17 cellular contexts compared by ENCODE assay signal in genomic region chr12:50636505-50636904, GRCh38.
DNase-seq lines count a peak whose midpoint lies in the region; ATAC-seq and TF ChIP-seq lines count a peak whose summit lies in the region.
"Had no signal": no experiment of that assay in that cellular context is flagged by ENCODE, and none has a peak within 500 bp of the region (broad histone marks: within the 10 kb centered on the region; RNA-seq: fewer than 3 reads in every experiment).

No MANE protein-coding gene starts in this region.

- no peak for TF ChIP-seq CTCF in epithelial cell of esophagus (IDR thresholded peaks at IDR 0.05; ENCODE audit: insufficient read depth, low read depth, low read length, missing control alignments)

- H3K27ac Mint-ChIP-seq in activated T-cell treated with anti-CD3 and anti-CD28 coated beads, Interleukin-2, amount 50 U/mL, for 24 hours = peak overlapping the region; percentile 79
- H3K27ac Mint-ChIP-seq in T-cell = peak overlapping the region; percentile 65 to 70

- no peak for DNase-seq in activated T-cell treated with anti-CD3 and anti-CD28 coated beads, Interleukin-2, amount 50 U/mL, for 24 hours
- DNase-seq in activated T-cell treated with anti-CD3 and anti-CD28 coated beads, Interleukin-2, amount 50 U/mL, for 4 hours = no peak
- no peak for DNase-seq in T-cell
- peak; percentile 44 for DNase-seq in epithelial cell of esophagus (ENCODE audit: low read depth)
- no peak for DNase-seq in sciatic nerve (ENCODE audit: low spot score)
- no peak for DNase-seq in dermis blood vessel endothelial cell
- DNase-seq: COR-L47; foreskin fibroblast; MG63; NCI-H1694; OCI-M1; stimulated activated naive CD4-positive, alpha-beta T cell treated with Interleukin-2 at 50 U/mL for 16 hours had no signal

- POLR2A ChIA-PET in T-cell (lab: Charles Lee) = no interaction called here

- H3K36me3 Mint-ChIP-seq in activated T-cell treated with anti-CD3 and anti-CD28 coated beads, Interleukin-2, amount 50 U/mL, for 24 hours (ENCODE audit: low read depth) = peaks cover 28% of the 10 kb centered on the region
- H3K36me3 Mint-ChIP-seq in activated T-cell treated with anti-CD3 and anti-CD28 coated beads, Interleukin-2, amount 50 U/mL, for 4 hours (ENCODE audit: insufficient read depth) = peaks cover 9% of the 10 kb centered on the region
- H3K36me3 Mint-ChIP-seq in T-cell = peaks cover 14% of the 10 kb centered on the region

- peaks cover 55% of the 10 kb centered on the region for H3K4me1 Mint-ChIP-seq in activated T-cell treated with anti-CD3 and anti-CD28 coated beads, Interleukin-2, amount 50 U/mL, for 24 hours (ENCODE audit: low read depth)
- peaks cover 19% of the 10 kb centered on the region for H3K4me1 Mint-ChIP-seq in activated T-cell treated with anti-CD3 and anti-CD28 coated beads, Interleukin-2, amount 50 U/mL, for 4 hours (ENCODE audit: low read depth)
- H3K4me1 Mint-ChIP-seq in T-cell = peaks cover 28 to 46% (median 41%) of the 10 kb centered on the region in 3 donors

- no peak overlapping the region for H3K4me3 Mint-ChIP-seq in activated T-cell treated with anti-CD3 and anti-CD28 coated beads, Interleukin-2, amount 50 U/mL, for 24 hours
- H3K4me3 Mint-ChIP-seq in activated T-cell treated with anti-CD3 and anti-CD28 coated beads, Interleukin-2, amount 50 U/mL, for 4 hours = no peak overlapping the region
- H3K4me3 Mint-ChIP-seq in T-cell = no peak overlapping the region
- H3K4me3 Mint-ChIP-seq: central memory CD8-positive, alpha-beta T cell had no signal

- H3K27me3 Mint-ChIP-seq in activated T-cell treated with anti-CD3 and anti-CD28 coated beads, Interleukin-2, amount 50 U/mL, for 24 hours = no peaks in the 10 kb centered on the region
- no peaks in the 10 kb centered on the region for H3K27me3 Mint-ChIP-seq in activated T-cell treated with anti-CD3 and anti-CD28 coated beads, Interleukin-2, amount 50 U/mL, for 4 hours (ENCODE audit: low read depth)
- H3K27me3 Mint-ChIP-seq in T-cell = no peaks in the 10 kb centered on the region
- H3K27me3 Mint-ChIP-seq: central memory CD8-positive, alpha-beta T cell had no signal

- CTCF ChIA-PET in T-cell (lab: Charles Lee) = interaction anchor here in 1 of 2 donors (1.0 kb wide), 1 partner anchor 128 kb away, joined by 3 read pairs; no protein-coding TSS in a partner anchor

- intact Hi-C loops in sciatic nerve (cut with DNase I) = loop anchor here (5.0 kb wide), 1 partner anchor 1021 kb away; no protein-coding TSS in a partner anchor

- no peak overlapping the region for H3K4me3 ChIP-seq in epithelial cell of esophagus (ENCODE audit: low read length)
- H3K4me3 ChIP-seq: HAP-1, MG63 had no signal

- H3K9me3 Mint-ChIP-seq in activated T-cell treated with anti-CD3 and anti-CD28 coated beads, Interleukin-2, amount 50 U/mL, for 24 hours = no peaks in the 10 kb centered on the region
- no peaks in the 10 kb centered on the region for H3K9me3 Mint-ChIP-seq in activated T-cell treated with anti-CD3 and anti-CD28 coated beads, Interleukin-2, amount 50 U/mL, for 4 hours
- no peaks in the 10 kb centered on the region for H3K9me3 Mint-ChIP-seq in T-cell
- H3K9me3 Mint-ChIP-seq: central memory CD8-positive, alpha-beta T cell had no signal

- no peak for ATAC-seq in activated T-cell treated with anti-CD3 and anti-CD28 coated beads, Interleukin-2, amount 50 U/mL, for 4 hours
- no peak for ATAC-seq in T-cell (replicated peaks in 1 of 4)
- peak; percentile 11 for ATAC-seq in sciatic nerve
- ATAC-seq in HG03175 (IDR thresholded peaks at IDR 0.05; ENCODE audit: unreplicated experiment) = no peak
- ATAC-seq in GM19463 (IDR thresholded peaks at IDR 0.05; ENCODE audit: unreplicated experiment) = no peak
- ATAC-seq: SK-N-SH treated with all-trans-retinoic acid at 6 μM for 48 hours had no signal
